8 cellular contexts compared by ENCODE assay signal in the genomic region with DNA sequence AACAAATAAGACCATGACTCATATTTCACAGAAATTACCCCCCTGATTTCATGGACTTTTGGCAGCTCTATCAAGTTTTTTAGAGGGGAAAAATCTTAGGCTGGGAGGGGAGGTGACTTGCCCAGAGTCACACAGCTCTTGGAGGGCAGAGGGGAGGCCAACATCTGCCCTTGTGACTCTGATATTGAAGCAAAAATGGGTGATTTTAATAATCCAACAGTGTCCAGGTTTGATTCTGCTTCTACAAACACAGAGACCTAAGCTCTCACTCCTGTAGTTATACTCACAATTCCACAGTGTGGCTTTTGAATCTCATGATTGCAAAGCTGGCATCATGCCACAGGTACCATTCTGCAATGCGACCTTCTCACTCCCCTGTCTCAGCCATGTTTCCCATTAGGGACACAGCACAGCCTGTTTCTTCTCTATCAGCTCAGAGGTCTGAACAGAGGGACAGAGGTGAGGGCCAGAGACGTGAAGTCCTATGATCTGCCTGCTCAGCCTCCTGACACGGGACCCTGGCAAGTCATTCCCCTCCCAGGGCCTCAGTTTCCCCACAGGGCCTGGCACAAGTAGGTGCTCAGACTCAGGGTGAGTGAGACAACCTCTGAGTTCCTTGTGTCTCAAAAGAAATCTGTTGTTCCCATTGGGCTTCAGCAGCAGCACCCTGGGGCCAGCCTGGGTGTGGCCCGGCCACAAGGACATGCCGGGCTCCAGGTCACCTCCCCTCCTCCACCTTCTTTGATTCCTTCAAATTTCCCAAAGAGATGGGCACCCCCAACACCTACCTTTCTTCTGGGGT. TPM values are rescaled to one million over a fixed set of nuclear protein-coding genes. Genes with fewer than 3 reads are reported as not detected.
A peak's percentile ranks its signal among the peaks of the same experiment; 100 is the strongest.
DNase-seq lines count a peak whose midpoint lies in the region; ATAC-seq and TF ChIP-seq lines count a peak whose summit lies in the region.

No MANE protein-coding gene starts in this region.

- CTCF ChIA-PET in IMR-90 (lab: Yijun Ruan, JAX): interaction anchor here (0.6 to 3.0 kb wide), 7 partner anchors 11 to 43 kb away, joined by 3 to 8 read pairs (median 3); partner anchors contain the start of gene APOL4

- peaks cover 46% of the 10 kb centered on the region for H3K36me3 Mint-ChIP-seq in stimulated activated naive CD8-positive, alpha-beta T cell treated with anti-CD3 and anti-CD28 coated beads, Interleukin-15, Interleukin-2, amounts not matched to agents 100 ng/mL and 50 ng/mL, for 24 hours (ENCODE audit: low read depth)

- peak; percentile 16 for ATAC-seq in DND-41 (ENCODE audit: insufficient read depth, low read depth)
- ATAC-seq in IMR-90 (ENCODE audit: low read depth): peak; percentile 3; the same call in 1 of the 2 replicates

- in situ Hi-C loops in IMR-90 (cut with MboI; ENCODE audit: low sequenced_read_pairs): no loop called here
- in situ Hi-C loops in GM13977 (cut with MboI; ENCODE audit: low pct_unique_long_range_greater_than_20kb, low sequenced_read_pairs, unreplicated experiment): no loop called here

- peak overlapping the region; percentile 8 to 95; a peak in 3 of 4 replicates for H4K8ac ChIP-seq in IMR-90 (ENCODE audit: low read depth in 2 of 2, low read length in 2 of 2)

- peak overlapping the region; percentile 94 for H3K27ac Mint-ChIP-seq in stimulated activated naive CD8-positive, alpha-beta T cell treated with anti-CD3 and anti-CD28 coated beads, Interleukin-15, Interleukin-2, amounts not matched to agents 100 ng/mL and 50 ng/mL, for 24 hours

- 20% methylated on average over 1 of the region's 5 CpGs; no CpG with 5 or more reads in 1 of the 2 experiments for WGBS in IMR-90 (ENCODE audit: extremely low coverage in 2 of 2, insufficient read length in 1 of 2), 2 experiments
- 0 to 3% (median 1%) methylated on average over 3 to 5 of the region's 5 CpGs for WGBS in adrenal gland, 4 donors

- peak overlapping the region; percentile 92 for H3K56ac ChIP-seq in IMR-90 (ENCODE audit: extremely low read depth, insufficient read depth, low read length)

- intact Hi-C loops in IMR-90 (cut with micrococcal nuclease): loop anchor here (2.0 to 5.0 kb wide), 2 partner anchors 39 to 42 kb away; no protein-coding TSS in a partner anchor
- intact Hi-C loops in adrenal gland (cut with DNase I): no loop called here

- H4K5ac ChIP-seq in IMR-90 (ENCODE audit: low read depth, low read length): peak overlapping the region; percentile 56; the same call in 1 of the 2 replicates

- H3K36me3 ChIP-seq in DND-41 (ENCODE audit: insufficient read depth, low read length): peaks cover 33% of the 10 kb centered on the region
- H3K36me3 ChIP-seq in IMR-90 (ENCODE audit: control insufficient read depth, insufficient read depth, low read length): peaks cover 3% of the 10 kb centered on the region; the same call in 1 of the 2 replicates
- H3K36me3 ChIP-seq in adrenal gland (replicated peaks in 1 of 2): peaks cover 0 to 1% of the 10 kb centered on the region in 2 donors
- no peaks in the 10 kb centered on the region for H3K36me3 ChIP-seq in iPS-20b (ENCODE audit: insufficient read depth, low read depth, low read length)

- H3K23ac ChIP-seq in IMR-90 (ENCODE audit: low read depth, low read length): peak overlapping the region; percentile 93

- peaks cover 46% of the 10 kb centered on the region for H3K79me2 ChIP-seq in DND-41 (ENCODE audit: insufficient read depth, low read length)

- peak overlapping the region; percentile 38; the same call in 1 of the 2 replicates for H2BK20ac ChIP-seq in IMR-90 (ENCODE audit: low read depth, low read length)

- peaks cover 4 to 43% of the 10 kb centered on the region in 2 experiments for H3K79me1 ChIP-seq in IMR-90 (ENCODE audit: low read depth in 1 of 2, low read length in 2 of 2)

- peak overlapping the region; percentile 87 for H3K18ac ChIP-seq in IMR-90 (ENCODE audit: low read depth, low read length)

- dilution Hi-C loops in IMR-90 (cut with HindIII; ENCODE audit: low sequenced_read_pairs, unreplicated experiment): no loop called here

- DNase-seq in DND-41 (peak; percentile 31), IMR-90 (no peak), adrenal gland (peak in 6 of 7 donors; percentile 37 to 73 (median 54)), cerebellar nuclear complex (lab: John Stamatoyannopoulos, UW) (no peak), nucleus accumbens (lab: John Stamatoyannopoulos, UW) (no peak), GM13977 (ENCODE audit: low spot score) (no peak)

- peak overlapping the region; percentile 99 for H3K14ac ChIP-seq in IMR-90 (replicated peaks; ENCODE audit: low read depth, low read length)

- H2AFZ ChIP-seq in DND-41 (ENCODE audit: low read depth, low read length) (peak overlapping the region; percentile 65), IMR-90 (replicated peaks; ENCODE audit: low read length, poor library complexity) (peak overlapping the region; percentile 92)

- POLR2A ChIA-PET in IMR-90 (lab: Charles Lee; ENCODE audit: unreplicated experiment): interaction anchor here (1.3 kb wide), 1 partner anchor 244 kb away, joined by 5 read pairs; the partner anchor contains the start of gene TXN2

- peaks cover 41% of the 10 kb centered on the region for H3K4me1 ChIP-seq in DND-41 (ENCODE audit: insufficient read depth, low read length)
- peaks cover 19% of the 10 kb centered on the region for H3K4me1 ChIP-seq in IMR-90 (ENCODE audit: control insufficient read depth, insufficient read depth, low read length)
- peaks cover 19 to 36% of the 10 kb centered on the region in 2 donors for H3K4me1 ChIP-seq in adrenal gland (replicated peaks in 1 of 2)
- peaks cover 4% of the 10 kb centered on the region; the same call in 1 of the 2 replicates for H3K4me1 ChIP-seq in iPS-20b (ENCODE audit: insufficient read depth, low read length)

- H3K9me3 Mint-ChIP-seq in stimulated activated naive CD8-positive, alpha-beta T cell treated with anti-CD3 and anti-CD28 coated beads, Interleukin-15, Interleukin-2, amounts not matched to agents 100 ng/mL and 50 ng/mL, for 24 hours: no peaks in the 10 kb centered on the region

- H3K27me3 ChIP-seq in DND-41 (ENCODE audit: insufficient read depth, low read length, poor library complexity) (no peaks in the 10 kb centered on the region), IMR-90 (ENCODE audit: control insufficient read depth, insufficient read depth, low read length) (no peaks in the 10 kb centered on the region), adrenal gland (no peaks in the 10 kb centered on the region), iPS-20b (ENCODE audit: insufficient read depth, low read length) (no peaks in the 10 kb centered on the region)

- no peak for TF ChIP-seq POLR2A in IMR-90 (IDR thresholded peaks at IDR 0.05; ENCODE audit: low read depth, low read length)
- TF ChIP-seq POLR2A in adrenal gland (IDR thresholded peaks at IDR 0.05): no peak

- peak overlapping the region; percentile 92; the same call in 1 of the 3 replicates for H2BK15ac ChIP-seq in IMR-90 (ENCODE audit: low read depth, low read length)

- H3K4me3 ChIP-seq in DND-41 (ENCODE audit: low read depth in 1 of 2, low read length in 2 of 2): peak overlapping the region; percentile 55 to 66
- peak overlapping the region; percentile 65 for H3K4me3 ChIP-seq in IMR-90 (ENCODE audit: insufficient read depth, low read depth, low read length)
- peak overlapping the region; percentile 14 to 80 (median 43) for H3K4me3 ChIP-seq in adrenal gland
- H3K4me3 ChIP-seq in iPS-20b (ENCODE audit: low read length): peak overlapping the region; percentile 79

- H3K4me2 ChIP-seq in DND-41 (ENCODE audit: insufficient read depth, low read length) (peak overlapping the region; percentile 95), IMR-90 (ENCODE audit: low read depth, low read length) (peak overlapping the region; percentile 95)

- TF ChIP-seq CTCF in DND-41 (IDR thresholded peaks at IDR 0.05; ENCODE audit: borderline replicate concordance, extremely low read depth, low read length, poor library complexity, severe bottlenecking): no peak
- no peak for TF ChIP-seq CTCF in IMR-90 (conservative IDR thresholded peaks at IDR 0.05; ENCODE audit: low read depth, low read length)
- TF ChIP-seq CTCF in adrenal gland (IDR thresholded peaks at IDR 0.05): no peak
- TF ChIP-seq CTCF in GM13977 (IDR thresholded peaks at IDR 0.05; ENCODE audit: extremely low read depth, insufficient read depth, missing control alignments): no peak

- no peaks in the 10 kb centered on the region for H3K9me3 ChIP-seq in DND-41 (ENCODE audit: insufficient read depth, low read length, severe bottlenecking)
- H3K9me3 ChIP-seq in IMR-90 (ENCODE audit: control insufficient read depth, insufficient read depth, low read length): no peaks in the 10 kb centered on the region
- no peaks in the 10 kb centered on the region for H3K9me3 ChIP-seq in adrenal gland (replicated peaks in 1 of 3)
- no peaks in the 10 kb centered on the region for H3K9me3 ChIP-seq in iPS-20b (ENCODE audit: insufficient read depth, low read depth, low read length)

- H2AK9ac ChIP-seq in IMR-90 (replicated peaks; ENCODE audit: low read depth, low read length, poor library complexity): peak overlapping the region; percentile 96

- BruUV-seq in IMR-90 (replicated peaks; lab: Mats Ljungman, UMichigan): no TSS peak

- peaks cover 12% of the 10 kb centered on the region for H3K9me1 ChIP-seq in IMR-90 (ENCODE audit: insufficient read depth, low read length)

- H2BK120ac ChIP-seq in IMR-90 (ENCODE audit: low read depth, low read length): peak overlapping the region; percentile 70

- peaks cover 66% of the 10 kb centered on the region for H3K4me1 Mint-ChIP-seq in stimulated activated naive CD8-positive, alpha-beta T cell treated with anti-CD3 and anti-CD28 coated beads, Interleukin-15, Interleukin-2, amounts not matched to agents 100 ng/mL and 50 ng/mL, for 24 hours (ENCODE audit: low read depth)

- peak overlapping the region; percentile 91 for H2BK5ac ChIP-seq in IMR-90 (ENCODE audit: low read depth, low read length, poor library complexity, severe bottlenecking)

- H3K4me3 Mint-ChIP-seq in stimulated activated naive CD8-positive, alpha-beta T cell treated with anti-CD3 and anti-CD28 coated beads, Interleukin-15, Interleukin-2, amounts not matched to agents 100 ng/mL and 50 ng/mL, for 24 hours: peak overlapping the region; percentile 94

- H4K20me1 ChIP-seq in DND-41 (ENCODE audit: insufficient read depth, low read length) (no peaks in the 10 kb centered on the region), IMR-90 (ENCODE audit: insufficient read depth, low read length) (0 out of 2 replicates have a peak, but pooled peaks cover 6% of the 10 kb centered on the region)

- H3K9ac ChIP-seq in DND-41 (ENCODE audit: low read depth, low read length) (peak overlapping the region; percentile 75), IMR-90 (ENCODE audit: low read depth, low read length) (peak overlapping the region; percentile 86), iPS-20b (ENCODE audit: low read depth, low read length) (peak overlapping the region; percentile 80; the same call in 1 of the 2 replicates)

- H3K27ac ChIP-seq in DND-41 (ENCODE audit: low read length) (peak overlapping the region; percentile 81), IMR-90 (ENCODE audit: insufficient read depth, low read length) (peak overlapping the region; percentile 73), adrenal gland (peak overlapping the region; percentile 78 to 95 (median 85)), iPS-20b (ENCODE audit: low read length) (no peak overlapping the region)

- H2AK5ac ChIP-seq in IMR-90 (ENCODE audit: low read depth, low read length): peak overlapping the region; percentile 67

- no peaks in the 10 kb centered on the region for H3K27me3 Mint-ChIP-seq in stimulated activated naive CD8-positive, alpha-beta T cell treated with anti-CD3 and anti-CD28 coated beads, Interleukin-15, Interleukin-2, amounts not matched to agents 100 ng/mL and 50 ng/mL, for 24 hours

- peak overlapping the region; percentile 92 for H3K4ac ChIP-seq in IMR-90 (ENCODE audit: low read depth, low read length)

- TF ChIP-seq RAD21 in IMR-90 (IDR thresholded peaks at IDR 0.05; ENCODE audit: low read length): no peak

- peak overlapping the region; percentile 77 for H4K91ac ChIP-seq in IMR-90 (ENCODE audit: insufficient read depth, low read depth, low read length)

RNA-seq across cellular contexts. Expression of gene APOL2, which starts 0.8 kb away (rescaled TPM):
- total RNA-seq in IMR-90 (2012; rRNA removed): 40.3 and 57.5 TPM in 2 replicates
- polyA plus RNA-seq in IMR-90 (2012; rRNA removed): 13.0 and 13.1 TPM in 2 replicates
- polyA plus RNA-seq in IMR-90 (2012; cell fraction: cytosol; rRNA removed): 10.4 and 12.2 TPM in 2 replicates
- polyA plus RNA-seq in IMR-90 (2012; cell fraction: nucleus; rRNA removed; ENCODE audit: low replicate concordance): 21.4 and 27.7 TPM in 2 replicates
- 10 to 100 TPM; 16.1 to 49.3 (median 40.0) TPM for total RNA-seq in adrenal gland
- 10 to 100 TPM; 36.7 to 73.8 (median 49.2) TPM for polyA plus RNA-seq in adrenal gland

RNA-seq across cellular contexts. Expression of gene APOL1, which starts 14.4 kb away (rescaled TPM):
- total RNA-seq in IMR-90 (2012; rRNA removed): 0.36 and 0.56 TPM in 2 replicates
- 0.69 and 0.77 TPM in 2 replicates for polyA plus RNA-seq in IMR-90 (2012; rRNA removed)
- polyA plus RNA-seq in IMR-90 (2012; cell fraction: cytosol; rRNA removed): 0.38 and 0.84 TPM in 2 replicates
- 0.42 and 0.97 TPM in 2 replicates for polyA plus RNA-seq in IMR-90 (2012; cell fraction: nucleus; rRNA removed; ENCODE audit: low replicate concordance)
- total RNA-seq in adrenal gland: 10 to 100 TPM; 10.8 to 39.0 (median 31.3) TPM
- polyA plus RNA-seq in adrenal gland: 10 to 100 TPM; 19.9 to 21.2 (median 20.2) TPM

RNA-seq across cellular contexts. Expression of gene APOL4, which starts 36.9 kb away (rescaled TPM):
- total RNA-seq in IMR-90 (2012; rRNA removed) (not detected in 2 replicates), adrenal gland (10 to 100 TPM in 1 of 8 donors, 1 to 10 TPM in 6, not detected in 1; 1.2 to 10.0 (median 3.9) TPM)
- polyA plus RNA-seq in IMR-90 (2012; rRNA removed) (0.07 TPM in 1 of 2 replicates, not detected in the other), adrenal gland (1 to 10 TPM; 2.1 to 3.6 (median 3.4) TPM)
- 0.02 and 0.03 TPM in 2 replicates for polyA plus RNA-seq in IMR-90 (2012; cell fraction: cytosol; rRNA removed)
- polyA plus RNA-seq in IMR-90 (2012; cell fraction: nucleus; rRNA removed; ENCODE audit: low replicate concordance): 0.10 and 0.22 TPM in 2 replicates

Comparison
In these comparisons a context has a peak if more than half of its experiments do, and no peak if none do; other contexts are left out.
1. DNase-seq: peak in DND-41 (single experiment) and adrenal gland (6 of 7); none in IMR-90 (single experiment), cerebellar nuclear complex (0 of 2), nucleus accumbens (0 of 56) and GM13977 (single experiment).
2. Peak in every context shown above with its lines, with median percentiles within 50 percentile points of each other: H3K4me3 ChIP-seq and H3K9ac ChIP-seq.